In genomic region chr11:16928052-16928451, GRCh38 we compare ENCODE assay signal across 35 cellular contexts.
"Had no signal": no experiment of that assay in that cellular context is flagged by ENCODE, and none has a peak within 500 bp of the region (broad histone marks: within the 10 kb centered on the region; RNA-seq: fewer than 3 reads in every experiment).

No MANE protein-coding gene starts in this region.

- H3K4me3 ChIP-seq: MG63 had no signal

- H3K27ac ChIP-seq: KMS-11 had no signal

- DNase-seq: Karpas-422, Kasumi-1, MG63, MM.1S, MV-4-11, NCI-H1048, NCI-H1092, NCI-H1092 treated with DMSO at 0.1 percent for 48 hours, NCI-H1105, NCI-H1105 treated with DMSO at 0.1 percent for 48 hours, NCI-H1417 treated with DMSO at 0.1 percent for 48 hours, NCI-H1436, NCI-H1436 treated with DMSO at 0.1 percent for 48 hours, NCI-H146, NCI-H1694, NCI-H1694 treated with DMSO at 0.1 percent for 48 hours, NCI-H187, NCI-H187 treated with DMSO at 0.1 percent for 48 hours, NCI-H1930, NCI-H2029, NCI-H2029 treated with DMSO at 0.1 percent for 48 hours, NCI-H2081, NCI-H2081 treated with DMSO at 0.1 percent for 48 hours, NCI-H2107, NCI-H2171, NCI-H2171 treated with DMSO at 0.1 percent for 48 hours, NCI-H2227 treated with DMSO at 0.1 percent for 48 hours, NCI-H226, NCI-H345, NCI-H446, NCI-H446 treated with DMSO at 0.1 percent for 48 hours, NCI-H510A, NCI-H524, NCI-H524 treated with DMSO at 0.1 percent for 48 hours had no signal

- H3K36me3 ChIP-seq: MG63 had no signal

- H3K9me3 ChIP-seq: MG63 had no signal
